9 cellular contexts compared by ENCODE assay signal in the genomic region with DNA sequence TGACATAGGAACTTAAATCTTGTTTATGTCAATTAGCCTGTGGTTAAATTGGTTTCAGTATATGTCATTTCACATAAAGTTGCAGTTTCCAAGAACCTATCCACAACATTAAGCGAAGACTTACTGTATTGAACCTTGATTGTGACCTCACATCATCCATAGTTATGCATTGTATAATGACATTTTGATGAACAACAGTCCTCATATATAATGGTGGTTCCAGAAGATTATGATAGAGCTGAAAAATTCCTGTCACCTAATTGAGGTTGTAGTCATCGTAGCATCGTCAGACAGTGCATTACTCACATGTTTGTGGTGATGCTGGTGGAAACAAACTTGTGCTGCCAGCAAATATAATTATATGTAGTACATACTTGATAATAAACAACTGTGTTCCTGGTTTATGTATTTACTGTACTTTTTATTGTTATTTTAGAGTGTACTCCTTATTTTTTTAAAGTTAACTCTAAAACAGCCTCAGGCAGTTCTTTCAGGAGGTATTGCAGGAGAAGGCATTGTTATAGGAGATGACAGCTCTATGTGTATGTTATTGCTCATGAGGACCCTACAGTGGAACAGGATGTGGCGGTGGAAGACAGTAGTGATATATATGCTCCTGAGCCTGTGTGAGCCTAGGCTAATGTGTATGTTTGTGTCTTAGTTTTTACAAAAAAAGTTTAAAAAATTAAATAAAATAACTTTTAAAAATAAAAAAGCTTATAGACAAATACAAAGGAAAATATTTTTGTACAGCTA. TPM values are rescaled to one million over a fixed set of nuclear protein-coding genes. Genes with fewer than 3 reads are reported as not detected.
DNase-seq lines count a peak whose midpoint lies in the region; ATAC-seq, FAIRE-seq and TF ChIP-seq lines count a peak whose summit lies in the region.
"Had no signal": no experiment of that assay in that cellular context is flagged by ENCODE, and none has a peak within 500 bp of the region (broad histone marks: within the 10 kb centered on the region; RNA-seq: fewer than 3 reads in every experiment).

No MANE protein-coding gene starts in this region.

- H3K4me2 ChIP-seq in keratinocyte (ENCODE audit: control insufficient read depth, extremely low read depth, insufficient read depth, low read depth, low read length) = peak overlapping the region; percentile 60

- H2AFZ ChIP-seq in keratinocyte (ENCODE audit: control insufficient read depth, low read length) = no peak overlapping the region

- peaks cover 24% of the 10 kb centered on the region for H3K79me2 ChIP-seq in keratinocyte (ENCODE audit: control insufficient read depth, insufficient read depth, low read length)

- in situ Hi-C loops in HAP-1 (cut with MboI; ENCODE audit: low sequenced_read_pairs) = no loop called here

- TF ChIP-seq CTCF in keratinocyte (optimal IDR thresholded peaks at IDR 0.05 in 1 of 3, IDR thresholded peaks at IDR 0.05 in 1 of 3, conservative IDR thresholded peaks at IDR 0.05 in 1 of 3; ENCODE audit: extremely low read depth in 1 of 3, insufficient read depth in 2 of 3, low read length in 3 of 3) = no peak

- peaks cover 2% of the 10 kb centered on the region for H3K9me1 ChIP-seq in keratinocyte (ENCODE audit: control insufficient read depth, extremely low read depth, insufficient read depth, low read length)

- no peak overlapping the region for H3K9ac ChIP-seq in keratinocyte (ENCODE audit: control insufficient read depth, extremely low read depth, insufficient read depth, low read length)

- FAIRE-seq in keratinocyte (lab: Jason Lieb, UNC) = peak; percentile 81
- FAIRE-seq: TTC549 had no signal

- no peaks in the 10 kb centered on the region for H3K36me3 ChIP-seq in keratinocyte (ENCODE audit: control insufficient read depth in 2 of 2, extremely low read depth in 1 of 2, insufficient read depth in 2 of 2, low read length in 2 of 2)
- peaks cover 7% of the 10 kb centered on the region for H3K36me3 ChIP-seq in HAP-1 (replicated peaks)

- peak; percentile 93 for ATAC-seq in GM18511 (IDR thresholded peaks at IDR 0.05; ENCODE audit: unreplicated experiment)
- ATAC-seq in HG02852 (IDR thresholded peaks at IDR 0.05; ENCODE audit: unreplicated experiment) = no peak

- DNase-seq in HCEC 1CT (peak; percentile 87), RPMI7951 (ENCODE audit: low read depth) (peak; percentile 67), keratinocyte (ENCODE audit: low read depth, low spot score) (peak; percentile 63), NCI-H82 (lab: John Stamatoyannopoulos, UW) (no peak), HAP-1 (ENCODE audit: low spot score in 2 of 2) (no peak), SKM-1 (lab: John Stamatoyannopoulos, UW; ENCODE audit: unreplicated experiment) (no peak)

- peak overlapping the region; percentile 80 for H3K27ac ChIP-seq in keratinocyte (ENCODE audit: control insufficient read depth, insufficient read depth, low read length)

- H3K4me1 ChIP-seq in keratinocyte (ENCODE audit: control insufficient read depth, extremely low read depth, insufficient read depth, low read length) (peaks cover 16% of the 10 kb centered on the region), HAP-1 (0 out of 2 replicates have a peak, but pooled peaks cover 3% of the 10 kb centered on the region)

- H3K9me3 ChIP-seq in keratinocyte (ENCODE audit: control insufficient read depth, low read depth, low read length) = no peaks in the 10 kb centered on the region
- H3K9me3 ChIP-seq in HAP-1 = no peaks in the 10 kb centered on the region

- dilution Hi-C loops in keratinocyte (cut with MboI; ENCODE audit: extremely low pct_ligation_motif_present, low sequenced_read_pairs) = no loop called here

- H3K27me3 ChIP-seq in keratinocyte (ENCODE audit: control insufficient read depth, extremely low read depth, insufficient read depth, low read length) = no peaks in the 10 kb centered on the region
- H3K27me3 ChIP-seq in HAP-1 (ENCODE audit: low read depth) = no peaks in the 10 kb centered on the region

- H4K20me1 ChIP-seq in keratinocyte (ENCODE audit: control insufficient read depth, extremely low read depth, insufficient read depth, low read length) = no peaks in the 10 kb centered on the region

- H3K4me3 ChIP-seq in keratinocyte (ENCODE audit: control insufficient read depth in 2 of 3, extremely low read depth in 1 of 3, insufficient read depth in 2 of 3, low read depth in 1 of 3, low read length in 3 of 3) (no peak overlapping the region), HAP-1 (no peak overlapping the region)

RNA-seq across cellular contexts. Expression of gene UBE2E3, which starts 56.6 kb away (rescaled TPM):
- total RNA-seq in RPMI7951 (2014; rRNA removed; shearing (Covaris generic)) = 146 and 181 TPM in 2 replicates
- polyA plus RNA-seq in keratinocyte = 88.3 to 107 TPM (median 91.1 TPM) in 3 replicates
- polyA plus RNA-seq in keratinocyte (2011; ENCODE audit: low read depth) = 27.7 TPM
- polyA plus RNA-seq in keratinocyte (2011; cell fraction: cytosol; rRNA removed) = 89.6 and 203 TPM in 2 replicates
- 70.2 and 71.8 TPM in 2 replicates for polyA plus RNA-seq in keratinocyte (2011; cell fraction: nucleus; rRNA removed)
- 58.6 and 73.4 TPM in 2 replicates for polyA plus RNA-seq in keratinocyte (2012; ENCODE audit: low replicate concordance)
- polyA minus RNA-seq in keratinocyte = 30.1 to 50.0 TPM (median 37.7 TPM) in 3 replicates
- polyA minus RNA-seq in keratinocyte (2011; cell fraction: cytosol; rRNA and poly(A)+ RNA removed) = 30.9 TPM
- 21.0 and 34.6 TPM in 2 replicates for polyA minus RNA-seq in keratinocyte (2011; cell fraction: nucleus; rRNA and poly(A)+ RNA removed)

Comparison
In these comparisons a context has a peak if more than half of its experiments do, and no peak if none do; other contexts are left out.
1. DNase-seq: peak in HCEC 1CT (single experiment), RPMI7951 (single experiment) and keratinocyte (single experiment); none in NCI-H82 (single experiment), HAP-1 (0 of 2) and SKM-1 (single experiment).